ENCODE assay signal across 10 cellular contexts in genomic region chr4:139921551-139922184, GRCh38.
DNase-seq lines count a peak whose midpoint lies in the region; ATAC-seq and TF ChIP-seq lines count a peak whose summit lies in the region.
"Had no signal": no experiment of that assay in that cellular context is flagged by ENCODE, and none has a peak within 500 bp of the region (broad histone marks: within the 10 kb centered on the region; RNA-seq: fewer than 3 reads in every experiment).

No MANE protein-coding gene starts in this region.

- no peak for TF ChIP-seq POLR2A in stomach (IDR thresholded peaks at IDR 0.05)

- no peak overlapping the region for H3K4me3 Mint-ChIP-seq in Caco-2 (ENCODE audit: unreplicated experiment)

- POLR2A ChIA-PET in Caco-2 (lab: Charles Lee): interaction anchor here (0.6 kb wide), 1 partner anchor 41 kb away, joined by 3 read pairs; no protein-coding TSS in a partner anchor

- peaks cover 10% of the 10 kb centered on the region for H3K9me3 Mint-ChIP-seq in Caco-2 (ENCODE audit: unreplicated experiment)

- no peak overlapping the region for H3K27ac Mint-ChIP-seq in Caco-2 (ENCODE audit: unreplicated experiment)

- H3K9me3 ChIP-seq in stomach (no peaks in the 10 kb centered on the region), aorta (ENCODE audit: control insufficient read depth, low read length) (no peaks in the 10 kb centered on the region), Caco-2 (no peaks in the 10 kb centered on the region)

- H3K27me3 ChIP-seq in stomach (no peaks in the 10 kb centered on the region), aorta (ENCODE audit: control insufficient read depth in 1 of 2, insufficient read depth in 2 of 2, low read length in 1 of 2) (no peaks in the 10 kb centered on the region), Caco-2 (replicated peaks; ENCODE audit: control insufficient read depth, insufficient read depth, low read length) (no peaks in the 10 kb centered on the region)

- TF ChIP-seq EP300 in stomach (IDR thresholded peaks at IDR 0.05): no peak

- intact Hi-C loops in left ventricle myocardium superior (cut with micrococcal nuclease) (no loop called here), stomach (cut with DNase I; ENCODE audit: low total_unique reads) (no loop called here), aorta (cut with DNase I) (no loop called here), Caco-2 (cut with micrococcal nuclease; ENCODE audit: unreplicated experiment) (no loop called here)

- TF ChIP-seq CTCF in stomach (IDR thresholded peaks at IDR 0.05) (no peak), Caco-2 (IDR thresholded peaks at IDR 0.05; ENCODE audit: insufficient read depth in 1 of 2, low read depth in 1 of 2, low read length in 1 of 2, severe bottlenecking in 1 of 2, unreplicated experiment in 1 of 2) (no peak)

- no TSS peak for BruUV-seq in Caco-2 (replicated peaks; lab: Mats Ljungman, UMichigan)

- H3K27me3 Mint-ChIP-seq in Caco-2 (ENCODE audit: insufficient read depth, unreplicated experiment): no peaks in the 10 kb centered on the region

- H3K4me1 Mint-ChIP-seq in Caco-2 (ENCODE audit: low read depth, unreplicated experiment): peaks cover 23% of the 10 kb centered on the region

- WGBS in stomach, 5 donors: 20 to 45% (median 33%) methylated on average over 8 of the region's 8 CpGs
- WGBS in aorta, 2 donors: 61 to 65% methylated on average over 8 of the region's 8 CpGs

- CTCF ChIA-PET in Caco-2 (lab: Charles Lee): interaction anchor here (0.6 kb wide), 1 partner anchor 17 kb away, joined by 3 read pairs; no protein-coding TSS in a partner anchor

- H3K36me3 Mint-ChIP-seq in Caco-2 (ENCODE audit: insufficient read depth, unreplicated experiment): peaks cover 5% of the 10 kb centered on the region

- peak; percentile 60 for ATAC-seq in left ventricle myocardium superior
- ATAC-seq in GM19467 (IDR thresholded peaks at IDR 0.05; ENCODE audit: unreplicated experiment): no peak
- ATAC-seq in aorta (ENCODE audit: low FRiP score): no peak

- DNase-seq in NCI-H1417 (lab: John Stamatoyannopoulos, UW): peak; percentile 87 to 98 (median 87)
- DNase-seq in NCI-H748 treated with DMSO at 0.1 percent for 48 hours (lab: John Stamatoyannopoulos, UW): peak; percentile 82
- DNase-seq in left ventricle myocardium superior: no peak
- peak; percentile 83 for DNase-seq in stomach
- DNase-seq in SKM-1 treated with dmso at 0.1 percent for 144 hours (lab: John Stamatoyannopoulos, UW; ENCODE audit: unreplicated experiment): no peak
- DNase-seq in aorta: no peak
- no peak for DNase-seq in Caco-2
- DNase-seq: amniotic stem cell, foreskin fibroblast had no signal

- no peaks in the 10 kb centered on the region for H3K36me3 ChIP-seq in stomach
- no peaks in the 10 kb centered on the region for H3K36me3 ChIP-seq in aorta (ENCODE audit: control insufficient read depth in 1 of 2, insufficient read depth in 2 of 2, low read length in 1 of 2)
- no peaks in the 10 kb centered on the region for H3K36me3 ChIP-seq in Caco-2 (ENCODE audit: control insufficient read depth, insufficient read depth, low read length)

- H3K27ac ChIP-seq in stomach (peak overlapping the region; percentile 39 to 80 (median 62)), aorta (ENCODE audit: low read depth in 1 of 2, low read length in 2 of 2) (no peak overlapping the region)

- H3K4me1 ChIP-seq in stomach: peaks cover 22 to 72% (median 44%) of the 10 kb centered on the region in 4 donors
- peaks cover 3 to 4% of the 10 kb centered on the region in 2 donors for H3K4me1 ChIP-seq in aorta (ENCODE audit: control insufficient read depth in 1 of 2, insufficient read depth in 2 of 2, low read length in 2 of 2)
- H3K4me1 ChIP-seq in Caco-2: peaks cover 28% of the 10 kb centered on the region

- H3K4me3 ChIP-seq in stomach: no peak overlapping the region
- H3K4me3 ChIP-seq in aorta (ENCODE audit: low read length in 2 of 2): no peak overlapping the region
- no peak overlapping the region for H3K4me3 ChIP-seq in Caco-2 (ENCODE audit: low read depth, low read length)

Comparison
In these comparisons a context has a peak if more than half of its experiments do, and no peak if none do; other contexts are left out.
1. DNase-seq: peak in NCI-H1417 (3 of 3), NCI-H748 treated with DMSO at 0.1 percent for 48 hours (single experiment) and stomach (single experiment); none in left ventricle myocardium superior (single experiment), SKM-1 treated with dmso at 0.1 percent for 144 hours (single experiment), aorta (0 of 2) and Caco-2 (0 of 2).
2. H3K27ac ChIP-seq: peak in stomach (5 of 5); none in aorta (0 of 2).